In genomic region chr9:129703121-129703520, GRCh38 we compare ENCODE assay signal across 1 cellular context.
TF ChIP-seq lines count a peak whose summit lies in the region.

No MANE protein-coding gene starts in this region.

TF ChIP-seq in SK-N-SH, 30 proteins besides CTCF, POLR2A, EP300 and RAD21 (continued from another document):
- TF ChIP-seq, protein P1, sequence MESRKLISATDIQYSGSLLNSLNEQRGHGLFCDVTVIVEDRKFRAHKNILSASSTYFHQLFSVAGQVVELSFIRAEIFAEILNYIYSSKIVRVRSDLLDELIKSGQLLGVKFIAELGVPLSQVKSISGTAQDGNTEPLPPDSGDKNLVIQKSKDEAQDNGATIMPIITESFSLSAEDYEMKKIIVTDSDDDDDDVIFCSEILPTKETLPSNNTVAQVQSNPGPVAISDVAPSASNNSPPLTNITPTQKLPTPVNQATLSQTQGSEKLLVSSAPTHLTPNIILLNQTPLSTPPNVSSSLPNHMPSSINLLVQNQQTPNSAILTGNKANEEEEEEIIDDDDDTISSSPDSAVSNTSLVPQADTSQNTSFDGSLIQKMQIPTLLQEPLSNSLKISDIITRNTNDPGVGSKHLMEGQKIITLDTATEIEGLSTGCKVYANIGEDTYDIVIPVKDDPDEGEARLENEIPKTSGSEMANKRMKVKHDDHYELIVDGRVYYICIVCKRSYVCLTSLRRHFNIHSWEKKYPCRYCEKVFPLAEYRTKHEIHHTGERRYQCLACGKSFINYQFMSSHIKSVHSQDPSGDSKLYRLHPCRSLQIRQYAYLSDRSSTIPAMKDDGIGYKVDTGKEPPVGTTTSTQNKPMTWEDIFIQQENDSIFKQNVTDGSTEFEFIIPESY (IDR thresholded peaks at IDR 0.05; ENCODE audit: borderline replicate concordance, low read depth) = no peak
- TF ChIP-seq TEAD4 (IDR thresholded peaks at IDR 0.05; ENCODE audit: borderline replicate concordance, insufficient read depth) (no peak), SIN3A (IDR thresholded peaks at IDR 0.05; ENCODE audit: borderline replicate concordance, low read depth, low read length) (no peak)
